ENCODE assay signal across 1 cellular context in genomic region chr1:10793129-10793651, GRCh38.
A peak's percentile ranks its signal among the peaks of the same experiment; 100 is the strongest.
TF ChIP-seq lines count a peak whose summit lies in the region.

No MANE protein-coding gene starts in this region.

TF ChIP-seq in HEK293, 187 proteins besides CTCF, POLR2A, EP300 and RAD21 (continued from another document):
- TF ChIP-seq ZNF148 (tag by site-specific recombination; IDR thresholded peaks at IDR 0.05; ENCODE audit: borderline replicate concordance) (no peak), ZNF596 (tag by site-specific recombination; IDR thresholded peaks at IDR 0.05) (no peak), ZBTB20 (tag by site-specific recombination; IDR thresholded peaks at IDR 0.05) (no peak), ZNF521 (tag by site-specific recombination; IDR thresholded peaks at IDR 0.05) (no peak), ZSCAN4 (tag by site-specific recombination; IDR thresholded peaks at IDR 0.05) (0 out of 2 replicates have a peak, but pooled peaks have one; percentile 28), GFI1B (tag by site-specific recombination; IDR thresholded peaks at IDR 0.05) (no peak), GLIS1 (tag by site-specific recombination; IDR thresholded peaks at IDR 0.05) (no peak), ZNF792 (tag by site-specific recombination; IDR thresholded peaks at IDR 0.05) (no peak), ZNF184 (tag by site-specific recombination; IDR thresholded peaks at IDR 0.05) (no peak), ZBTB21 (tag by site-specific recombination; IDR thresholded peaks at IDR 0.05) (no peak), PATZ1 (tag by site-specific recombination; IDR thresholded peaks at IDR 0.05) (peak; percentile 61), ZSCAN16 (tag by site-specific recombination; IDR thresholded peaks at IDR 0.05) (no peak), ATF2 (tag by site-specific recombination; IDR thresholded peaks at IDR 0.05; ENCODE audit: low read depth) (peak; percentile 55; the same call in 1 of the 2 replicates), ZNF121 (tag by site-specific recombination; IDR thresholded peaks at IDR 0.05) (no peak), ZNF292 (tag by site-specific recombination; IDR thresholded peaks at IDR 0.05; ENCODE audit: borderline replicate concordance, low read depth) (no peak), ZNF843 (tag by site-specific recombination; IDR thresholded peaks at IDR 0.05) (no peak), ZNF335 (tag by site-specific recombination; conservative IDR thresholded peaks at IDR 0.05) (no peak), ZNF350 (tag by site-specific recombination; IDR thresholded peaks at IDR 0.05) (no peak), ZNF211 (tag by site-specific recombination; IDR thresholded peaks at IDR 0.05; ENCODE audit: low read depth) (no peak), ZNF701 (tag by site-specific recombination; IDR thresholded peaks at IDR 0.05) (no peak), WT1 (tag by site-specific recombination; IDR thresholded peaks at IDR 0.05) (no peak), ZFP37 (tag by site-specific recombination; IDR thresholded peaks at IDR 0.05) (no peak), ZNF169 (tag by site-specific recombination; IDR thresholded peaks at IDR 0.05) (no peak), SP2 (tag by site-specific recombination; IDR thresholded peaks at IDR 0.05) (no peak), GLI2 (tag by site-specific recombination; IDR thresholded peaks at IDR 0.05; ENCODE audit: borderline replicate concordance, low read depth) (no peak), ZNF639 (tag by site-specific recombination; IDR thresholded peaks at IDR 0.05) (0 out of 2 replicates have a peak, but pooled peaks have one; percentile 45), HOXD13 (CRISPR knock-in tag; IDR thresholded peaks at IDR 0.05; ENCODE audit: borderline replicate concordance) (no peak), ZBTB7A (tag by site-specific recombination; IDR thresholded peaks at IDR 0.05; ENCODE audit: low read depth) (no peak), ZNF366 (tag by site-specific recombination; conservative IDR thresholded peaks at IDR 0.05) (peak; percentile 81), MZF1 (tag by site-specific recombination; IDR thresholded peaks at IDR 0.05; ENCODE audit: borderline replicate concordance) (no peak; the same call in 1 of the 2 replicates), ZNF660 (tag by site-specific recombination; IDR thresholded peaks at IDR 0.05) (no peak; the same call in 1 of the 2 replicates), ZNF677 (tag by site-specific recombination; IDR thresholded peaks at IDR 0.05) (no peak), ZNF658 (tag by site-specific recombination; IDR thresholded peaks at IDR 0.05) (no peak), ZNF629 (tag by site-specific recombination; IDR thresholded peaks at IDR 0.05) (no peak), ZNF561 (tag by site-specific recombination; IDR thresholded peaks at IDR 0.05; ENCODE audit: borderline replicate concordance) (no peak), MEIS1 (CRISPR knock-in tag; IDR thresholded peaks at IDR 0.05; ENCODE audit: borderline replicate concordance) (no peak), ZNF324 (tag by site-specific recombination; IDR thresholded peaks at IDR 0.05) (no peak), PRDM6 (tag by site-specific recombination; IDR thresholded peaks at IDR 0.05) (no peak; the same call in none of the 2 replicates), YY2 (tag by site-specific recombination; IDR thresholded peaks at IDR 0.05) (no peak), ZEB2 (tag by site-specific recombination; IDR thresholded peaks at IDR 0.05) (no peak), ZNF426 (tag by site-specific recombination; IDR thresholded peaks at IDR 0.05) (no peak), ZNF518A (tag by site-specific recombination; conservative IDR thresholded peaks at IDR 0.05; ENCODE audit: low read depth) (no peak), SP3 (tag by site-specific recombination; IDR thresholded peaks at IDR 0.05) (no peak), ZNF398 (tag by site-specific recombination; IDR thresholded peaks at IDR 0.05) (0 out of 2 replicates have a peak, but pooled peaks have one; percentile 35), ZNF202 (tag by site-specific recombination; IDR thresholded peaks at IDR 0.05; ENCODE audit: borderline replicate concordance) (no peak), ZNF830 (tag by site-specific recombination; IDR thresholded peaks at IDR 0.05; ENCODE audit: low read depth) (no peak), HOXC10 (CRISPR knock-in tag; IDR thresholded peaks at IDR 0.05) (no peak), ZNF391 (tag by site-specific recombination; IDR thresholded peaks at IDR 0.05; ENCODE audit: borderline replicate concordance, low read depth) (no peak), ZNF311 (tag by site-specific recombination; IDR thresholded peaks at IDR 0.05; ENCODE audit: borderline replicate concordance) (no peak), ZNF138 (tag by site-specific recombination; IDR thresholded peaks at IDR 0.05; ENCODE audit: borderline replicate concordance) (no peak), GLI4 (tag by site-specific recombination; IDR thresholded peaks at IDR 0.05) (no peak), ZBTB17 (tag by site-specific recombination; IDR thresholded peaks at IDR 0.05) (peak; percentile 16; the same call in 1 of the 2 replicates), ZNF114 (tag by site-specific recombination; IDR thresholded peaks at IDR 0.05) (no peak)
